13 cellular contexts compared by ENCODE assay signal in the genomic region with DNA sequence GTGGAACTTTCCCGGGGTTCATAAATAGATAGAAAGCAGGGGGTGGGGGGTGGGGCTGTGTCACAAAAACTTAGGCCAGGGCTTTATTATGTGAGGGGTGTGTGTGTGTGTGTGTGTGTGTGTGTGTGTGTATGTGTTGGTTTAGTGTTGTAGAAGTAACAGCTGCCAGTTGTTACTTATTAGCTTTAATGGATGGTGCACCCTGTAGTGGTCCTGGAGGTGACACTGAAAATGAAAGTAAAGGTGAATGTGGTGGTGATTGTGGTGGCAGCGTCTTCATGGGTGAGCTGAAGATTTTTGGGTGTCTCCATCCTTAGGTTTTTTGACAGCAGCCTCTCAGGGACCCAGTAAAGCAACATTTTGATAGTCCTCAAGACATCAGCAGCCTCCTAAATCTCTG.
DNase-seq lines count a peak whose midpoint lies in the region; ATAC-seq and TF ChIP-seq lines count a peak whose summit lies in the region.
"Had no signal": no experiment of that assay in that cellular context is flagged by ENCODE, and none has a peak within 500 bp of the region (broad histone marks: within the 10 kb centered on the region; RNA-seq: fewer than 3 reads in every experiment).

No MANE protein-coding gene starts in this region.

- ATAC-seq in GM18870 (IDR thresholded peaks at IDR 0.05; ENCODE audit: unreplicated experiment) (peak; percentile 97), GM21515 (IDR thresholded peaks at IDR 0.05; ENCODE audit: unreplicated experiment) (peak; percentile 87), HG03097 (IDR thresholded peaks at IDR 0.05; ENCODE audit: low FRiP score, unreplicated experiment) (peak; percentile 99)
- ATAC-seq in central memory CD8-positive, alpha-beta T cell (replicated peaks; ENCODE audit: extremely low read depth, poor library complexity, severe bottlenecking): peak; percentile 43
- ATAC-seq: GM23338 had no signal

- no peak overlapping the region for H3K4me3 Mint-ChIP-seq in central memory CD8-positive, alpha-beta T cell
- H3K4me3 Mint-ChIP-seq: GM23338, nephron had no signal

- H3K9me3 Mint-ChIP-seq in central memory CD8-positive, alpha-beta T cell: no peaks in the 10 kb centered on the region
- H3K9me3 Mint-ChIP-seq: GM23338, nephron had no signal

- WGBS in sigmoid colon, 2 donors: 27 to 53% methylated on average over 2 of the region's 2 CpGs

- H3K4me1 ChIP-seq in sigmoid colon: no peaks in the 10 kb centered on the region

- DNase-seq in central memory CD8-positive, alpha-beta T cell (ENCODE audit: low spot score in 2 of 2): no peak
- DNase-seq in HCEC 1CT (no peak), SW480 (ENCODE audit: low spot score) (no peak), sigmoid colon (no peak), activated gamma-delta T cell treated with Interleukin-2 at 50 U/mL for 16 hours (no peak)
- DNase-seq: MG63, NCI-H524 treated with DMSO at 0.1 percent for 48 hours had no signal

- H3K27ac Mint-ChIP-seq in central memory CD8-positive, alpha-beta T cell (ENCODE audit: low read depth): no peak overlapping the region
- H3K27ac Mint-ChIP-seq: GM23338, nephron had no signal

- H3K27ac ChIP-seq in sigmoid colon: no peak overlapping the region
- H3K27ac ChIP-seq: epithelial cell of prostate had no signal

- no peak for TF ChIP-seq EP300 in sigmoid colon (IDR thresholded peaks at IDR 0.05)

- TF ChIP-seq CTCF in sigmoid colon (IDR thresholded peaks at IDR 0.05): no peak

- H3K36me3 Mint-ChIP-seq in central memory CD8-positive, alpha-beta T cell (ENCODE audit: insufficient read depth): no peaks in the 10 kb centered on the region

- H3K36me3 ChIP-seq in sigmoid colon: no peaks in the 10 kb centered on the region
- H3K36me3 ChIP-seq: MG63 had no signal

- H3K27me3 ChIP-seq in sigmoid colon: no peaks in the 10 kb centered on the region
- H3K27me3 ChIP-seq: MG63 had no signal

- no peaks in the 10 kb centered on the region for H3K9me3 ChIP-seq in sigmoid colon
- H3K9me3 ChIP-seq: MG63 had no signal

- H3K4me1 Mint-ChIP-seq in central memory CD8-positive, alpha-beta T cell: peaks cover 18% of the 10 kb centered on the region
- H3K4me1 Mint-ChIP-seq: GM23338 had no signal

- intact Hi-C loops in sigmoid colon (cut with DNase I): no loop called here

- no peak for TF ChIP-seq POLR2A in sigmoid colon (IDR thresholded peaks at IDR 0.05)

- H3K27me3 Mint-ChIP-seq in central memory CD8-positive, alpha-beta T cell: peaks cover 6% of the 10 kb centered on the region

- H3K4me3 ChIP-seq in sigmoid colon: no peak overlapping the region
- H3K4me3 ChIP-seq: GM23338, MG63 had no signal

Comparison
In these comparisons a context has a peak if more than half of its experiments do, and no peak if none do; other contexts are left out.
1. ATAC-seq: peak in every context shown above with its lines; median percentile 99 in HG03097; 97 in GM18870; 87 in GM21515; 43 in central memory CD8-positive, alpha-beta T cell.